Comparison of ENCODE assay signal across 19 cellular contexts in genomic region chr7:94877731-94878670, GRCh38. TPM values are rescaled to one million over a fixed set of nuclear protein-coding genes. Genes with fewer than 3 reads are reported as not detected.
"Had no signal": no experiment of that assay in that cellular context is flagged by ENCODE, and none has a peak within 500 bp of the region (broad histone marks: within the 10 kb centered on the region; RNA-seq: fewer than 3 reads in every experiment).

No MANE protein-coding gene starts in this region.

- H3K9me3 ChIP-seq: ovary had no signal

- H3K36me3 ChIP-seq: ovary, stomach, thoracic aorta had no signal

- H3K27ac Mint-ChIP-seq: activated CD4-positive, alpha-beta T cell treated with anti-CD3 and anti-CD28 coated beads, Interleukin-2, amount 10 ng/mL, durations not matched to agents 7 days and 5 days; activated naive CD8-positive, alpha-beta T cell treated with anti-CD3 and anti-CD28 coated beads, Interleukin-2, amount 10 ng/mL, durations not matched to agents 7 days and 5 days; activated T-cell treated with anti-CD3 and anti-CD28 coated beads, Interleukin-2, amount 50 U/mL, for 72 hours; effector memory CD8-positive, alpha-beta T cell had no signal

- H3K4me3 ChIP-seq: ovary, stomach, thoracic aorta had no signal

- H3K4me3 Mint-ChIP-seq: activated CD4-positive, alpha-beta T cell treated with anti-CD3 and anti-CD28 coated beads, Interleukin-2, amount 10 ng/mL, durations not matched to agents 7 days and 5 days; activated naive CD8-positive, alpha-beta T cell treated with anti-CD3 and anti-CD28 coated beads, Interleukin-2, amount 10 ng/mL, durations not matched to agents 7 days and 5 days; activated T-cell treated with anti-CD3 and anti-CD28 coated beads, Interleukin-2, amount 50 U/mL, for 72 hours; effector memory CD8-positive, alpha-beta T cell; nephron progenitor cell had no signal

- H3K27ac ChIP-seq: ovary, stomach, thoracic aorta had no signal

- H3K36me3 Mint-ChIP-seq: activated naive CD8-positive, alpha-beta T cell treated with anti-CD3 and anti-CD28 coated beads, Interleukin-2, amount 10 ng/mL, durations not matched to agents 7 days and 5 days had no signal

- H3K4me1 Mint-ChIP-seq: activated CD4-positive, alpha-beta T cell treated with anti-CD3 and anti-CD28 coated beads, Interleukin-2, amount 10 ng/mL, durations not matched to agents 7 days and 5 days; activated naive CD8-positive, alpha-beta T cell treated with anti-CD3 and anti-CD28 coated beads, Interleukin-2, amount 10 ng/mL, durations not matched to agents 7 days and 5 days; nephron progenitor cell had no signal

- DNase-seq: activated CD4-positive, alpha-beta T cell treated with anti-CD3 and anti-CD28 coated beads, Interleukin-2, amount 10 ng/mL, durations not matched to agents 7 days and 5 days; activated CD4-positive, CD25-positive, alpha-beta regulatory T cell; activated CD8-positive, alpha-beta memory T cell treated with anti-CD3 and anti-CD28 coated beads, Interleukin-2, amount 50 U/mL, for 48 hours; activated gamma-delta T cell; activated naive CD8-positive, alpha-beta T cell treated with anti-CD3 and anti-CD28 coated beads, Interleukin-2, amount 10 ng/mL, durations not matched to agents 7 days and 5 days; activated T-cell treated with anti-CD3 and anti-CD28 coated beads, Interleukin-2, amount 50 U/mL, for 72 hours; anterior cingulate cortex; dermis blood vessel endothelial cell; effector memory CD8-positive, alpha-beta T cell; kidney; left ventricle myocardium superior; nephron progenitor cell; ovary; stimulated activated CD4-positive, alpha-beta T cell treated with anti-CD3 and anti-CD28 coated beads, Interleukin-1b, Interleukin-23, amount 100 ng/mL, for 48 hours; stomach; T-helper 2 cell had no signal

- H3K27me3 Mint-ChIP-seq: activated CD4-positive, alpha-beta T cell treated with anti-CD3 and anti-CD28 coated beads, Interleukin-2, amount 10 ng/mL, durations not matched to agents 7 days and 5 days had no signal

- H3K27me3 ChIP-seq: ovary, stomach had no signal

- H3K4me1 ChIP-seq: stomach had no signal

- FAIRE-seq: kidney, TTC549 had no signal

- ATAC-seq: activated T-cell treated with anti-CD3 and anti-CD28 coated beads, Interleukin-2, amount 50 U/mL, for 72 hours; effector memory CD8-positive, alpha-beta T cell; left ventricle myocardium superior; sciatic nerve had no signal

RNA-seq across cellular contexts. Expression of gene PPP1R9A, which starts 29.4 kb away (rescaled TPM):
- total RNA-seq: activated CD4-positive, alpha-beta T cell treated with anti-CD3 and anti-CD28 coated beads, Interleukin-2, amount 10 ng/mL, durations not matched to agents 7 days and 5 days had no signal
